15 cellular contexts compared by ENCODE assay signal in the genomic region with DNA sequence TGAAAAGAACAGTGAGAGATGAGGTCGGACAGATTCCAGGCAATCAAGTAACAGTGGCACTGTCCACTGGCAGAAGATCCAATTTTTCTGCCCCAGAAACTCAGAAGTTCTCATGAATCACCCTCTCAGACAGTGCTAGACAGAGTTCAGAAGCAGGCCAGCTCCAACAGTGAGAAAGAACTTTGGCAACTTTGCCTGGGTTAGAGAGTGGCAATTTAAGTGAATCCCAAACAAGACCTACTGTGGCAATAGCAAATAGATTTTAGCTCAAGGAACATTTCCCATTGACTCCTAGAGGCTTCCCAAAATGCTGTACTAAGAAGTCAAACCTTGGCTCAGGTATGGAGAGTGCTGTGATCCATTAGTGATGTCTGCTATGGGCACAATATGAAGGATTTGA. TPM values are rescaled to one million over a fixed set of nuclear protein-coding genes. Genes with fewer than 3 reads are reported as not detected.
DNase-seq lines count a peak whose midpoint lies in the region; ATAC-seq and TF ChIP-seq lines count a peak whose summit lies in the region.
"Had no signal": no experiment of that assay in that cellular context is flagged by ENCODE, and none has a peak within 500 bp of the region (broad histone marks: within the 10 kb centered on the region; RNA-seq: fewer than 3 reads in every experiment).

No MANE protein-coding gene starts in this region.

- H3K27me3 ChIP-seq in foreskin keratinocyte (no peaks in the 10 kb centered on the region), stomach smooth muscle (ENCODE audit: control insufficient read depth in 1 of 2, insufficient read depth in 2 of 2, low read length in 2 of 2) (no peaks in the 10 kb centered on the region), dorsolateral prefrontal cortex (no peaks in the 10 kb centered on the region)
- H3K27me3 ChIP-seq: adrenal gland, Peyer's patch had no signal

- DNase-seq in activated T-cell treated with anti-CD3 and anti-CD28 coated beads, Interleukin-2, amount 50 U/mL, for 24 hours = no peak
- no peak for DNase-seq in activated T-cell treated with anti-CD3 and anti-CD28 coated beads, Interleukin-2, amount 50 U/mL, for 48 hours
- DNase-seq in foreskin keratinocyte = no peak
- no peak for DNase-seq in NCI-H1105 treated with DMSO at 0.1 percent for 48 hours (lab: John Stamatoyannopoulos, UW)
- DNase-seq in HuH-7.5 (ENCODE audit: low spot score) = no peak
- DNase-seq in dorsolateral prefrontal cortex = no peak
- DNase-seq: adrenal gland, erythroblast, GDM1, NCI-H2029, Peyer's patch had no signal

- H3K27ac Mint-ChIP-seq in activated T-cell treated with anti-CD3 and anti-CD28 coated beads, Interleukin-2, amount 50 U/mL, for 24 hours = peak overlapping the region; percentile 98
- H3K27ac Mint-ChIP-seq in activated T-helper 17 cell treated with anti-CD3 and anti-CD28 coated beads, Interleukin-2, amount 50 U/mL, for 72 hours = peak overlapping the region; percentile 100

- peaks cover 9 to 11% of the 10 kb centered on the region in 2 donors for H3K36me3 ChIP-seq in stomach smooth muscle (ENCODE audit: control insufficient read depth in 2 of 2, insufficient read depth in 2 of 2, low read length in 2 of 2)
- H3K36me3 ChIP-seq: adrenal gland, Peyer's patch, prostate gland had no signal

- no peaks in the 10 kb centered on the region for H3K27me3 Mint-ChIP-seq in activated T-cell treated with anti-CD3 and anti-CD28 coated beads, Interleukin-2, amount 50 U/mL, for 24 hours
- no peaks in the 10 kb centered on the region for H3K27me3 Mint-ChIP-seq in activated T-helper 17 cell treated with anti-CD3 and anti-CD28 coated beads, Interleukin-2, amount 50 U/mL, for 72 hours

- H3K4me1 Mint-ChIP-seq in activated T-cell treated with anti-CD3 and anti-CD28 coated beads, Interleukin-2, amount 50 U/mL, for 24 hours (ENCODE audit: low read depth) = peaks cover 98% of the 10 kb centered on the region
- H3K4me1 Mint-ChIP-seq in activated T-helper 17 cell treated with anti-CD3 and anti-CD28 coated beads, Interleukin-2, amount 50 U/mL, for 72 hours = peaks cover 79% of the 10 kb centered on the region

- peaks cover 15% of the 10 kb centered on the region for H3K9me3 Mint-ChIP-seq in activated T-cell treated with anti-CD3 and anti-CD28 coated beads, Interleukin-2, amount 50 U/mL, for 24 hours
- peaks cover 3% of the 10 kb centered on the region for H3K9me3 Mint-ChIP-seq in activated T-helper 17 cell treated with anti-CD3 and anti-CD28 coated beads, Interleukin-2, amount 50 U/mL, for 72 hours

- peaks cover 100% of the 10 kb centered on the region for H3K36me3 Mint-ChIP-seq in activated T-cell treated with anti-CD3 and anti-CD28 coated beads, Interleukin-2, amount 50 U/mL, for 24 hours (ENCODE audit: low read depth)
- H3K36me3 Mint-ChIP-seq in activated T-helper 17 cell treated with anti-CD3 and anti-CD28 coated beads, Interleukin-2, amount 50 U/mL, for 72 hours (ENCODE audit: low read depth) = peaks cover 100% of the 10 kb centered on the region

- no peak overlapping the region for H3K27ac ChIP-seq in foreskin keratinocyte
- H3K27ac ChIP-seq in stomach smooth muscle (ENCODE audit: low read length) = peak overlapping the region; percentile 49
- peak overlapping the region in 2 of 59 donors; percentile 29 to 37 for H3K27ac ChIP-seq in dorsolateral prefrontal cortex
- H3K27ac ChIP-seq: adrenal gland, Peyer's patch, prostate gland, VCaP had no signal

- H3K4me3 Mint-ChIP-seq in activated T-cell treated with anti-CD3 and anti-CD28 coated beads, Interleukin-2, amount 50 U/mL, for 24 hours = peak overlapping the region; percentile 18
- H3K4me3 Mint-ChIP-seq in activated T-helper 17 cell treated with anti-CD3 and anti-CD28 coated beads, Interleukin-2, amount 50 U/mL, for 72 hours = peak overlapping the region; percentile 93

- H3K4me1 ChIP-seq in foreskin keratinocyte (peaks cover 32% of the 10 kb centered on the region), stomach smooth muscle (ENCODE audit: control insufficient read depth, insufficient read depth, low read length) (peaks cover 38% of the 10 kb centered on the region)
- H3K4me1 ChIP-seq: adrenal gland, prostate gland had no signal

- no peak for ATAC-seq in activated T-helper 17 cell treated with anti-CD3 and anti-CD28 coated beads, Interleukin-2, amount 50 U/mL, for 72 hours (replicated peaks)
- ATAC-seq in foreskin keratinocyte = peak; percentile 34

- H3K9ac ChIP-seq in stomach smooth muscle (ENCODE audit: low read length in 2 of 2) = no peak overlapping the region

- intact Hi-C loops in dorsolateral prefrontal cortex (cut with DNase I) = no loop called here

- TF ChIP-seq CTCF in foreskin keratinocyte (conservative IDR thresholded peaks at IDR 0.05) (no peak), dorsolateral prefrontal cortex (IDR thresholded peaks at IDR 0.05 in 54 of 56, conservative IDR thresholded peaks at IDR 0.05 in 2 of 56; ENCODE audit: low read depth in 1 of 56, partially characterized antibody in 56 of 56) (no peak)

- no peaks in the 10 kb centered on the region for H3K9me3 ChIP-seq in stomach smooth muscle (ENCODE audit: control insufficient read depth in 2 of 2, low read length in 2 of 2)
- H3K9me3 ChIP-seq: adrenal gland, Peyer's patch, prostate gland had no signal

- H3K4me3 ChIP-seq in stomach smooth muscle (ENCODE audit: low read length in 2 of 2) (no peak overlapping the region), dorsolateral prefrontal cortex (no peak overlapping the region)
- H3K4me3 ChIP-seq: adrenal gland, Peyer's patch, prostate gland had no signal

RNA-seq across cellular contexts. Expression of a gene that starts 12.3 kb away (rescaled TPM):
- total RNA-seq in activated T-helper 17 cell treated with anti-CD3 and anti-CD28 coated beads, Interleukin-2, amount 50 U/mL, for 72 hours = 100 to 1,000 TPM; 408 to 664 TPM
- total RNA-seq in foreskin keratinocyte (1,058 and 1,283 TPM in 2 replicates), dorsolateral prefrontal cortex (100 to 1,000 TPM in 29 of 120 experiments, 10 to 100 TPM in 87, 1 to 10 TPM in 4; 6.5 to 291 (median 54.5) TPM)
- polyA plus RNA-seq in foreskin keratinocyte = 489 and 531 TPM in 2 replicates
